Comparison of ENCODE assay signal across 17 cellular contexts in genomic region chr9:72978724-72979123, GRCh38. TPM values are rescaled to one million over a fixed set of nuclear protein-coding genes. Genes with fewer than 3 reads are reported as not detected.
DNase-seq lines count a peak whose midpoint lies in the region; ATAC-seq, FAIRE-seq and TF ChIP-seq lines count a peak whose summit lies in the region.
"Had no signal": no experiment of that assay in that cellular context is flagged by ENCODE, and none has a peak within 500 bp of the region (broad histone marks: within the 10 kb centered on the region; RNA-seq: fewer than 3 reads in every experiment).

No MANE protein-coding gene starts in this region.

- ATAC-seq in lung (ENCODE audit: insufficient read depth, low FRiP score), result peak; percentile 41
- ATAC-seq in GM21381 (IDR thresholded peaks at IDR 0.05; ENCODE audit: unreplicated experiment), result no peak

- WGBS in lung, 2 donors, result 58 to 78% methylated on average over 1 of the region's 1 CpG

- H3K36me3 ChIP-seq in bronchial epithelial cell (ENCODE audit: control insufficient read depth, insufficient read depth, low read length) (no peaks in the 10 kb centered on the region), lung (ENCODE audit: control insufficient read depth in 2 of 2, insufficient read depth in 2 of 2, low read length in 2 of 2) (no peaks in the 10 kb centered on the region)

- TF ChIP-seq CTCF in bronchial epithelial cell (IDR thresholded peaks at IDR 0.05; ENCODE audit: insufficient read depth, low read length, severe bottlenecking), result no peak
- TF ChIP-seq CTCF in lung (IDR thresholded peaks at IDR 0.05; ENCODE audit: control extremely low read depth, extremely low read depth), result no peak

- H3K27me3 ChIP-seq in bronchial epithelial cell (ENCODE audit: control insufficient read depth, insufficient read depth, low read length), result no peaks in the 10 kb centered on the region
- no peaks in the 10 kb centered on the region for H3K27me3 ChIP-seq in lung (ENCODE audit: control insufficient read depth, insufficient read depth)

- peak; percentile 40 for FAIRE-seq in bronchial epithelial cell (lab: Jason Lieb, UNC)
- FAIRE-seq: TTC549 had no signal

- H3K4me3 ChIP-seq in bronchial epithelial cell (ENCODE audit: low read depth, low read length) (no peak overlapping the region), lung (no peak overlapping the region)
- H3K4me3 ChIP-seq: psoas muscle had no signal

- no peak overlapping the region for H3K27ac ChIP-seq in lung (ENCODE audit: low read depth in 1 of 2, low read length in 1 of 2)
- H3K27ac ChIP-seq: C4-2B, psoas muscle had no signal

- DNase-seq in AG20443 (ENCODE audit: low spot score), result peak; percentile 24
- DNase-seq in M059J (ENCODE audit: low read depth), result peak; percentile 85
- peak; percentile 88 for DNase-seq in bronchial epithelial cell (ENCODE audit: low read depth)
- no peak for DNase-seq in lung (ENCODE audit: low spot score)
- DNase-seq in NCI-H748 treated with DMSO at 0.1 percent for 48 hours (lab: John Stamatoyannopoulos, UW), result no peak
- no peak for DNase-seq in NCI-H524 treated with DMSO at 0.1 percent for 48 hours (lab: John Stamatoyannopoulos, UW)
- no peak for DNase-seq in NCI-H1930 (lab: John Stamatoyannopoulos, UW)
- DNase-seq: activated naive CD4-positive, alpha-beta T cell treated with anti-CD3 and anti-CD28 coated beads, Interleukin-2, amount 50 U/mL, for 16 hours; GDM1; islet precursor cell; NCI-H1092 treated with DMSO at 0.1 percent for 48 hours; NCI-H510A treated with DMSO at 0.1 percent for 48 hours; psoas muscle; SHP77 treated with DMSO at 0.1 percent for 48 hours had no signal

- peaks cover 0 to 2% of the 10 kb centered on the region in 2 donors for H3K4me1 ChIP-seq in lung (ENCODE audit: control insufficient read depth in 2 of 2, insufficient read depth in 2 of 2, low read length in 2 of 2)

- H3K9me3 ChIP-seq in lung (ENCODE audit: control insufficient read depth in 2 of 2, insufficient read depth in 1 of 2, low read length in 1 of 2), result no peaks in the 10 kb centered on the region
- H3K9me3 ChIP-seq: psoas muscle had no signal

RNA-seq across cellular contexts. Expression of gene ALDH1A1, which starts 25.9 kb away (rescaled TPM):
- 0.07 and 0.71 TPM in 2 replicates for total RNA-seq in M059J (2014; rRNA removed; shearing (Covaris generic))
- total RNA-seq in bronchial epithelial cell (5.0 and 20.1 TPM in 2 replicates), lung (100 to 1,000 TPM; 124 to 137 TPM)
- polyA plus RNA-seq in lung, result 100 to 1,000 TPM in 1 of 2 donors, 10 to 100 TPM in 1; 31.9 to 168 TPM

Comparison
In these comparisons a context has a peak if more than half of its experiments do, and no peak if none do; other contexts are left out.
1. DNase-seq: peak in AG20443 (single experiment), M059J (single experiment) and bronchial epithelial cell (single experiment); none in lung (single experiment), NCI-H748 treated with DMSO at 0.1 percent for 48 hours (single experiment), NCI-H524 treated with DMSO at 0.1 percent for 48 hours (single experiment) and NCI-H1930 (0 of 2).